In genomic region chr19:8074501-8074900, GRCh38 we compare ENCODE assay signal across 1 cellular context.
TF ChIP-seq lines count a peak whose summit lies in the region.

No MANE protein-coding gene starts in this region.

TF ChIP-seq in HEK293, 187 proteins besides CTCF, POLR2A, EP300 and RAD21 (continued from another document):
- TF ChIP-seq ZNF280D (tag by site-specific recombination; IDR thresholded peaks at IDR 0.05), result peak; percentile 59; the same call in 1 of the 2 replicates
- no peak for TF ChIP-seq ZNF792 (tag by site-specific recombination; IDR thresholded peaks at IDR 0.05)
- no peak for TF ChIP-seq ZNF354C (tag by site-specific recombination; IDR thresholded peaks at IDR 0.05; ENCODE audit: borderline replicate concordance, low read depth)
- TF ChIP-seq ZFP69B (tag by site-specific recombination; IDR thresholded peaks at IDR 0.05), result no peak
- no peak for TF ChIP-seq ZNF514 (tag by site-specific recombination; IDR thresholded peaks at IDR 0.05)
- no peak for TF ChIP-seq ZXDB (tag by site-specific recombination; IDR thresholded peaks at IDR 0.05)
- TF ChIP-seq ZNF155 (tag by site-specific recombination; IDR thresholded peaks at IDR 0.05), result no peak
- no peak for TF ChIP-seq ZNF274 (IDR thresholded peaks at IDR 0.05; ENCODE audit: low read length)
- no peak for TF ChIP-seq ZNF274 (tag by site-specific recombination; IDR thresholded peaks at IDR 0.05; ENCODE audit: borderline replicate concordance)
- TF ChIP-seq YY2 (tag by site-specific recombination; IDR thresholded peaks at IDR 0.05), result no peak
- no peak for TF ChIP-seq GLIS2 (tag by site-specific recombination; IDR thresholded peaks at IDR 0.05)
- TF ChIP-seq KLF1 (tag by site-specific recombination; IDR thresholded peaks at IDR 0.05), result no peak
- no peak for TF ChIP-seq SP2 (tag by site-specific recombination; IDR thresholded peaks at IDR 0.05)
- no peak for TF ChIP-seq ZNF529 (tag by site-specific recombination; IDR thresholded peaks at IDR 0.05; ENCODE audit: insufficient replicate concordance)
- no peak for TF ChIP-seq ZNF398 (tag by site-specific recombination; IDR thresholded peaks at IDR 0.05)
- no peak for TF ChIP-seq ZNF404 (tag by site-specific recombination; IDR thresholded peaks at IDR 0.05)
- peak; percentile 41; the same call in 1 of the 2 replicates for TF ChIP-seq KLF8 (tag by site-specific recombination; IDR thresholded peaks at IDR 0.05)
- no peak for TF ChIP-seq ZNF629 (tag by site-specific recombination; IDR thresholded peaks at IDR 0.05)
- TF ChIP-seq ZNF488 (tag by site-specific recombination; IDR thresholded peaks at IDR 0.05), result no peak
- TF ChIP-seq ZNF121 (tag by site-specific recombination; IDR thresholded peaks at IDR 0.05), result no peak
- TF ChIP-seq REST (tag by site-specific recombination; IDR thresholded peaks at IDR 0.05), result no peak
- TF ChIP-seq ZNF747 (tag by site-specific recombination; IDR thresholded peaks at IDR 0.05), result no peak
- TF ChIP-seq ZNF324 (tag by site-specific recombination; IDR thresholded peaks at IDR 0.05), result no peak
- no peak for TF ChIP-seq PATZ1 (tag by site-specific recombination; IDR thresholded peaks at IDR 0.05)
